Comparison of ENCODE assay signal across 18 cellular contexts in the genomic region with DNA sequence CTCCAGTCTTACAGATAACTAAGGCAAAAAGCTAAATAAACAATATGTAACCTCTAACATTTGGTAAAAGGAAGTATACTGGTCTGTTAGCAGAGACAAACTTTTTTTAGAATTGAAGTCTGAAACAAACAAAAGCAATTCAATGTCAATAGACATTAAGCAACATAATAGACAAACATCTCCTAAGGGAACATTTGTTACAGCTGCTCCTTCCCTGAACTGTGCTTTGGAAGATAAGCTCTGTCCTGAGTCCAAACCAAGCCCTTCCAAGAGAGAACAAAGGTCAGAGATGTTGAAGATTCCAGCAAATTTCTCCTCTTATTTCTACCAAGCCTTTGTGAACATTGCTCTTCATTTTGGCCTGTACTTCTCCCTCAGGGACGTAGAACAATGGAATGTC. TPM values are rescaled to one million over a fixed set of nuclear protein-coding genes. Genes with fewer than 3 reads are reported as not detected.
DNase-seq lines count a peak whose midpoint lies in the region; ATAC-seq and TF ChIP-seq lines count a peak whose summit lies in the region.
"Had no signal": no experiment of that assay in that cellular context is flagged by ENCODE, and none has a peak within 500 bp of the region (broad histone marks: within the 10 kb centered on the region; RNA-seq: fewer than 3 reads in every experiment).

No MANE protein-coding gene starts in this region.

- no peaks in the 10 kb centered on the region for H4K20me1 ChIP-seq in GM23338 (replicated peaks; ENCODE audit: insufficient read depth)

- H3K27ac Mint-ChIP-seq in GM23338 (no peak overlapping the region), osteocyte (ENCODE audit: unreplicated experiment) (peak overlapping the region; percentile 34)
- H3K27ac Mint-ChIP-seq in activated CD4-positive, alpha-beta memory T cell treated with anti-CD3 and anti-CD28 coated beads for 36 hours, result no peak overlapping the region
- H3K27ac Mint-ChIP-seq: HFFc6 had no signal

- CTCF ChIA-PET in activated CD4-positive, alpha-beta memory T cell treated with anti-CD3 and anti-CD28 coated beads for 36 hours (lab: Charles Lee), result no interaction called here

- no peaks in the 10 kb centered on the region for H3K79me2 ChIP-seq in GM23338 (replicated peaks; ENCODE audit: insufficient read depth)

- no peaks in the 10 kb centered on the region for H3K36me3 Mint-ChIP-seq in GM23338 (ENCODE audit: low read depth)
- H3K36me3 Mint-ChIP-seq in osteocyte (ENCODE audit: unreplicated experiment), result no peaks in the 10 kb centered on the region
- H3K36me3 Mint-ChIP-seq in activated CD4-positive, alpha-beta memory T cell treated with anti-CD3 and anti-CD28 coated beads for 36 hours, result no peaks in the 10 kb centered on the region

- no peaks in the 10 kb centered on the region for H3K36me3 ChIP-seq in GM23338 (ENCODE audit: insufficient read depth)
- H3K36me3 ChIP-seq: uterus had no signal

- H3K27me3 Mint-ChIP-seq in GM23338 (ENCODE audit: insufficient read depth, low read depth, poor library complexity) (no peaks in the 10 kb centered on the region), osteocyte (ENCODE audit: unreplicated experiment) (peaks cover 4% of the 10 kb centered on the region)
- peaks cover 6% of the 10 kb centered on the region for H3K27me3 Mint-ChIP-seq in activated CD4-positive, alpha-beta memory T cell treated with anti-CD3 and anti-CD28 coated beads for 36 hours

- peak; percentile 25; the same call in 1 of the 3 replicates for ATAC-seq in GM23338
- ATAC-seq in left ventricle myocardium superior, result peak; percentile 78
- ATAC-seq: K562 had no signal

- peak overlapping the region; percentile 43; the same call in 1 of the 2 replicates for H3K4me2 ChIP-seq in GM23338

- intact Hi-C loops in left ventricle myocardium superior (cut with micrococcal nuclease), result no loop called here
- intact Hi-C loops in activated CD4-positive, alpha-beta memory T cell treated with anti-CD3 and anti-CD28 coated beads for 36 hours (cut with micrococcal nuclease), result no loop called here

- no peaks in the 10 kb centered on the region for H3F3A ChIP-seq in GM23338 (replicated peaks; ENCODE audit: low read depth)

- peaks cover 18% of the 10 kb centered on the region; the same call in 1 of the 2 replicates for H3K9me2 ChIP-seq in GM23338 (ENCODE audit: insufficient read depth)

- no peak overlapping the region for H3K27ac ChIP-seq in GM23338 (ENCODE audit: low read depth)

- H3K4me3 ChIP-seq in GM23338, result no peak overlapping the region
- H3K4me3 ChIP-seq in choroid plexus epithelial cell (ENCODE audit: low read depth, low read length), result no peak overlapping the region
- H3K4me3 ChIP-seq: K562, uterus had no signal

- TF ChIP-seq CTCF in GM23338 (conservative IDR thresholded peaks at IDR 0.05; ENCODE audit: low read depth in 2 of 2), result no peak
- no peak for TF ChIP-seq CTCF in choroid plexus epithelial cell (conservative IDR thresholded peaks at IDR 0.05; ENCODE audit: low read depth, low read length)
- TF ChIP-seq CTCF in osteocyte (IDR thresholded peaks at IDR 0.05), result no peak

- H3K4me1 Mint-ChIP-seq in GM23338 (peaks cover 18% of the 10 kb centered on the region), osteocyte (ENCODE audit: unreplicated experiment) (peaks cover 14% of the 10 kb centered on the region)
- no peaks in the 10 kb centered on the region for H3K4me1 Mint-ChIP-seq in activated CD4-positive, alpha-beta memory T cell treated with anti-CD3 and anti-CD28 coated beads for 36 hours (ENCODE audit: low read depth)

- POLR2A ChIA-PET in activated CD4-positive, alpha-beta memory T cell treated with anti-CD3 and anti-CD28 coated beads for 36 hours (lab: Charles Lee), result no interaction called here

- peaks cover 15% of the 10 kb centered on the region for H3K4me1 ChIP-seq in GM23338 (ENCODE audit: insufficient read depth)
- H3K4me1 ChIP-seq: uterus had no signal

- H2AFZ ChIP-seq in GM23338, result no peak overlapping the region

- H3K9me3 Mint-ChIP-seq in GM23338 (peaks cover 2% of the 10 kb centered on the region; the same call in 1 of the 3 replicates), osteocyte (ENCODE audit: unreplicated experiment) (no peaks in the 10 kb centered on the region)
- no peaks in the 10 kb centered on the region for H3K9me3 Mint-ChIP-seq in activated CD4-positive, alpha-beta memory T cell treated with anti-CD3 and anti-CD28 coated beads for 36 hours
- H3K9me3 Mint-ChIP-seq: HFFc6 had no signal

- no peak for DNase-seq in GM23338 (ENCODE audit: low spot score)
- DNase-seq in choroid plexus epithelial cell (ENCODE audit: low read depth), result peak; percentile 30
- DNase-seq in left ventricle myocardium superior, result no peak
- DNase-seq in osteocyte (ENCODE audit: extremely low spot score, unreplicated experiment), result no peak
- DNase-seq in activated CD4-positive, alpha-beta memory T cell treated with anti-CD3 and anti-CD28 coated beads for 36 hours, result no peak
- no peak for DNase-seq in LoVo (ENCODE audit: low spot score)
- no peak for DNase-seq in SHP77 treated with DMSO at 0.1 percent for 48 hours (lab: John Stamatoyannopoulos, UW)
- no peak for DNase-seq in activated naive CD4-positive, alpha-beta T cell treated with Interleukin-2 at 50 U/mL for 16 hours
- DNase-seq: activated gamma-delta T cell; GDM1; HFFc6; NCI-H1092; NCI-H2171 treated with DMSO at 0.1 percent for 48 hours; NK-92 treated with Interleukin-12 subunit alpha and Interleukin-12 subunit beta, amount 100 ng/mL, for 24 hours; posterior cingulate gyrus; uterus had no signal

- no peaks in the 10 kb centered on the region for H3K27me3 ChIP-seq in GM23338 (ENCODE audit: insufficient read depth)
- H3K27me3 ChIP-seq: uterus had no signal

- H3K4me3 Mint-ChIP-seq in GM23338 (no peak overlapping the region), osteocyte (ENCODE audit: unreplicated experiment) (no peak overlapping the region)
- H3K4me3 Mint-ChIP-seq in activated CD4-positive, alpha-beta memory T cell treated with anti-CD3 and anti-CD28 coated beads for 36 hours, result no peak overlapping the region
- H3K4me3 Mint-ChIP-seq: HFFc6 had no signal

TF ChIP-seq in GM23338, 12 proteins besides CTCF, POLR2A, EP300 and RAD21 (continues in another document):
- TF ChIP-seq, protein P1, sequence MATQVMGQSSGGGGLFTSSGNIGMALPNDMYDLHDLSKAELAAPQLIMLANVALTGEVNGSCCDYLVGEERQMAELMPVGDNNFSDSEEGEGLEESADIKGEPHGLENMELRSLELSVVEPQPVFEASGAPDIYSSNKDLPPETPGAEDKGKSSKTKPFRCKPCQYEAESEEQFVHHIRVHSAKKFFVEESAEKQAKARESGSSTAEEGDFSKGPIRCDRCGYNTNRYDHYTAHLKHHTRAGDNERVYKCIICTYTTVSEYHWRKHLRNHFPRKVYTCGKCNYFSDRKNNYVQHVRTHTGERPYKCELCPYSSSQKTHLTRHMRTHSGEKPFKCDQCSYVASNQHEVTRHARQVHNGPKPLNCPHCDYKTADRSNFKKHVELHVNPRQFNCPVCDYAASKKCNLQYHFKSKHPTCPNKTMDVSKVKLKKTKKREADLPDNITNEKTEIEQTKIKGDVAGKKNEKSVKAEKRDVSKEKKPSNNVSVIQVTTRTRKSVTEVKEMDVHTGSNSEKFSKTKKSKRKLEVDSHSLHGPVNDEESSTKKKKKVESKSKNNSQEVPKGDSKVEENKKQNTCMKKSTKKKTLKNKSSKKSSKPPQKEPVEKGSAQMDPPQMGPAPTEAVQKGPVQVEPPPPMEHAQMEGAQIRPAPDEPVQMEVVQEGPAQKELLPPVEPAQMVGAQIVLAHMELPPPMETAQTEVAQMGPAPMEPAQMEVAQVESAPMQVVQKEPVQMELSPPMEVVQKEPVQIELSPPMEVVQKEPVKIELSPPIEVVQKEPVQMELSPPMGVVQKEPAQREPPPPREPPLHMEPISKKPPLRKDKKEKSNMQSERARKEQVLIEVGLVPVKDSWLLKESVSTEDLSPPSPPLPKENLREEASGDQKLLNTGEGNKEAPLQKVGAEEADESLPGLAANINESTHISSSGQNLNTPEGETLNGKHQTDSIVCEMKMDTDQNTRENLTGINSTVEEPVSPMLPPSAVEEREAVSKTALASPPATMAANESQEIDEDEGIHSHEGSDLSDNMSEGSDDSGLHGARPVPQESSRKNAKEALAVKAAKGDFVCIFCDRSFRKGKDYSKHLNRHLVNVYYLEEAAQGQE (IDR thresholded peaks at IDR 0.05; ENCODE audit: unreplicated experiment), result no peak
- TF ChIP-seq ZNF114 (CRISPR knock-in tag; IDR thresholded peaks at IDR 0.05) (no peak), STAT1 (IDR thresholded peaks at IDR 0.05; ENCODE audit: unreplicated experiment) (no peak), ZNF331 (CRISPR knock-in tag; IDR thresholded peaks at IDR 0.05; ENCODE audit: low read depth) (no peak), EZH2phosphoT487 (IDR thresholded peaks at IDR 0.05; ENCODE audit: unreplicated experiment) (no peak), EZH2 (IDR thresholded peaks at IDR 0.05; ENCODE audit: low read depth, unreplicated experiment) (no peak), CREB1 (CRISPR knock-in tag; IDR thresholded peaks at IDR 0.05; ENCODE audit: low read depth) (no peak), NANOG (IDR thresholded peaks at IDR 0.05; ENCODE audit: borderline replicate concordance) (no peak), POLR2AphosphoS5 (IDR thresholded peaks at IDR 0.05; ENCODE audit: low read depth) (no peak), JUNB (IDR thresholded peaks at IDR 0.05; ENCODE audit: unreplicated experiment) (no peak)

RNA-seq across cellular contexts. Expression of a gene that starts 25.3 kb away (rescaled TPM):
- total RNA-seq in GM23338 (2014; rRNA removed; shearing (Covaris generic)), result not detected in 2 replicates
- polyA plus RNA-seq in GM23338 (2016; fragmentation: Nextera tagmentation; extraction: Ambion mirVana), result 0.31 TPM in 1 of 2 replicates, not detected in the other
- total RNA-seq in left ventricle myocardium superior (53.5 TPM), osteocyte (0.24 and 0.94 TPM in 2 replicates)
- total RNA-seq in activated CD4-positive, alpha-beta memory T cell treated with anti-CD3 and anti-CD28 coated beads for 36 hours, result not detected
- total RNA-seq: HFFc6; K562; T-helper 1 cell treated with Interleukin-12 subunit alpha and Interleukin-12 subunit beta and Interleukin-4 antibody, amounts not matched to agents 30 ng/mL and 1 ng/mL, for 36 hours had no signal
- polyA plus RNA-seq: K562 had no signal

RNA-seq across cellular contexts. Expression of a gene that starts 37.9 kb away (rescaled TPM):
- not detected in 2 replicates for total RNA-seq in GM23338 (2014; rRNA removed; shearing (Covaris generic))
- polyA plus RNA-seq in GM23338 (2016; fragmentation: Nextera tagmentation; extraction: Ambion mirVana), result 0.19 and 0.23 TPM in 2 replicates
- total RNA-seq in left ventricle myocardium superior (0.59 TPM), osteocyte (2.7 and 3.6 TPM in 2 replicates)
- not detected for total RNA-seq in activated CD4-positive, alpha-beta memory T cell treated with anti-CD3 and anti-CD28 coated beads for 36 hours
- total RNA-seq: HFFc6; K562; T-helper 1 cell treated with Interleukin-12 subunit alpha and Interleukin-12 subunit beta and Interleukin-4 antibody, amounts not matched to agents 30 ng/mL and 1 ng/mL, for 36 hours had no signal
- polyA plus RNA-seq: K562 had no signal

Comparison
In these comparisons a context has a peak if more than half of its experiments do, and no peak if none do; other contexts are left out.
1. RNA of a gene that starts 25.3 kb away (total RNA-seq): 53.5 TPM in left ventricle myocardium superior (single experiment); 0.24 to 0.94 TPM in osteocyte, not detected in GM23338 and not detected in activated CD4-positive, alpha-beta memory T cell treated with anti-CD3 and anti-CD28 coated beads for 36 hours; every median in the first group is over 10 times any median in the second.